34 cellular contexts compared by ENCODE assay signal in genomic region chr4:135601351-135601750, GRCh38.
"Had no signal": no experiment of that assay in that cellular context is flagged by ENCODE, and none has a peak within 500 bp of the region (broad histone marks: within the 10 kb centered on the region; RNA-seq: fewer than 3 reads in every experiment).

No MANE protein-coding gene starts in this region.

- H3K4me1 Mint-ChIP-seq: activated B cell treated with CpG ODN at 0.5 μM for 24 hours; activated T-helper 17 cell treated with anti-CD3 and anti-CD28 coated beads, Interleukin-2, amount 50 U/mL, for 72 hours; brain; central memory CD8-positive, alpha-beta T cell; endodermal cell; T-helper 17 cell had no signal

- H3K4me3 ChIP-seq: coronary artery, dorsolateral prefrontal cortex, esophagus muscularis mucosa, gastrocnemius medialis, heart left ventricle had no signal

- H3K27ac ChIP-seq: coronary artery, dorsolateral prefrontal cortex, esophagus muscularis mucosa, foreskin keratinocyte, gastrocnemius medialis, heart left ventricle, WERI-Rb-1 had no signal

- H3K36me3 Mint-ChIP-seq: activated naive CD8-positive, alpha-beta T cell; brain had no signal

- FAIRE-seq: bronchial epithelial cell had no signal

- H3K27me3 ChIP-seq: dorsolateral prefrontal cortex, esophagus muscularis mucosa, foreskin keratinocyte, gastrocnemius medialis, heart left ventricle had no signal

- H3K27me3 Mint-ChIP-seq: activated B cell treated with CpG ODN at 0.5 μM for 24 hours; activated CD8-positive, alpha-beta T cell treated with anti-CD3 and anti-CD28 coated beads for 36 hours; activated naive CD8-positive, alpha-beta T cell; activated T-helper 17 cell treated with anti-CD3 and anti-CD28 coated beads, Interleukin-2, amount 50 U/mL, for 72 hours; brain; central memory CD8-positive, alpha-beta T cell; dendritic cell treated with granulocyte-macrophage colony-stimulating factor and Interleukin-4, amounts not matched to agents 40 ng/mL and 50 ng/mL, for 4 days; T-helper 17 cell had no signal

- H3K4me3 Mint-ChIP-seq: activated B cell treated with CpG ODN at 0.5 μM for 24 hours; activated CD8-positive, alpha-beta T cell treated with anti-CD3 and anti-CD28 coated beads for 36 hours; activated naive CD8-positive, alpha-beta T cell; activated T-cell treated with anti-CD3 and anti-CD28 coated beads, Interleukin-2, amount 50 U/mL, for 4 hours; activated T-helper 17 cell treated with anti-CD3 and anti-CD28 coated beads, Interleukin-2, amount 50 U/mL, for 72 hours; brain; central memory CD8-positive, alpha-beta T cell; dendritic cell treated with granulocyte-macrophage colony-stimulating factor and Interleukin-4, amounts not matched to agents 40 ng/mL and 50 ng/mL, for 4 days; endodermal cell; T-helper 17 cell; T-helper 2 cell treated with Interferon-gamma antibody and Interleukin-4, amounts not matched to agents 5 μg/mL and 100 μg/mL, for 36 hours had no signal

- H3K9me3 ChIP-seq: gastrocnemius medialis had no signal

- H3K36me3 ChIP-seq: esophagus muscularis mucosa, gastrocnemius medialis, heart left ventricle, WERI-Rb-1 had no signal

- DNase-seq: activated B cell treated with CpG ODN at 0.5 μM for 24 hours; activated CD4-positive, alpha-beta T cell treated with anti-CD3 and anti-CD28 coated beads for 48 hours; activated CD4-positive, alpha-beta T cell treated with anti-CD3 and anti-CD28 coated beads, Interleukin-2, amount 50 U/mL, for 1 hour; activated CD4-positive, alpha-beta T cell treated with anti-CD3 and anti-CD28 coated beads, Interleukin-2, amount 50 U/mL, for 48 hours; activated CD8-positive, alpha-beta memory T cell treated with anti-CD3 and anti-CD28 coated beads for 24 hours; activated CD8-positive, alpha-beta T cell treated with anti-CD3 and anti-CD28 coated beads for 36 hours; activated effector memory CD4-positive, alpha-beta T cell treated with Interleukin-2 at 50 U/mL for 16 hours; activated gamma-delta T cell treated with Interleukin-2 at 50 U/mL for 16 hours; activated naive CD4-positive, alpha-beta T cell treated with anti-CD3 and anti-CD28 coated beads, Interleukin-2, amount 50 U/mL, for 16 hours; activated naive CD4-positive, alpha-beta T cell treated with Interleukin-2 at 50 U/mL for 16 hours; activated T-cell treated with anti-CD3 and anti-CD28 coated beads, Interleukin-2, amount 50 U/mL, for 4 hours; amygdala; aorta; dorsolateral prefrontal cortex; effector memory CD4-positive, alpha-beta T cell; endodermal cell; erythroblast; foreskin keratinocyte; gastrocnemius medialis; glutamatergic neuron; heart left ventricle; T-helper 17 cell; T1000; WERI-Rb-1 had no signal

- H3K27ac Mint-ChIP-seq: activated B cell treated with CpG ODN at 0.5 μM for 24 hours; activated CD8-positive, alpha-beta T cell treated with anti-CD3 and anti-CD28 coated beads for 36 hours; activated naive CD8-positive, alpha-beta T cell; activated T-helper 17 cell treated with anti-CD3 and anti-CD28 coated beads, Interleukin-2, amount 50 U/mL, for 72 hours; brain; dendritic cell treated with granulocyte-macrophage colony-stimulating factor and Interleukin-4, amounts not matched to agents 40 ng/mL and 50 ng/mL, for 4 days; endodermal cell; T-helper 17 cell; T-helper 2 cell treated with Interferon-gamma antibody and Interleukin-4, amounts not matched to agents 5 μg/mL and 100 μg/mL, for 36 hours had no signal

- H3K4me1 ChIP-seq: esophagus muscularis mucosa, foreskin keratinocyte, gastrocnemius medialis, heart left ventricle had no signal

- ATAC-seq: activated CD4-positive, CD25-positive, alpha-beta regulatory T cell treated with anti-CD3 and anti-CD28 coated beads, Interleukin-2, amount 50 U/mL, for 24 hours; activated CD8-positive, alpha-beta T cell treated with anti-CD3 and anti-CD28 coated beads for 36 hours; activated T-cell treated with anti-CD3 and anti-CD28 coated beads, Interleukin-2, amount 50 U/mL, for 4 hours; activated T-helper 17 cell treated with anti-CD3 and anti-CD28 coated beads, Interleukin-2, amount 50 U/mL, for 72 hours; foreskin keratinocyte; gastrocnemius medialis; heart left ventricle; T-helper 17 cell had no signal
